In the genomic region with DNA sequence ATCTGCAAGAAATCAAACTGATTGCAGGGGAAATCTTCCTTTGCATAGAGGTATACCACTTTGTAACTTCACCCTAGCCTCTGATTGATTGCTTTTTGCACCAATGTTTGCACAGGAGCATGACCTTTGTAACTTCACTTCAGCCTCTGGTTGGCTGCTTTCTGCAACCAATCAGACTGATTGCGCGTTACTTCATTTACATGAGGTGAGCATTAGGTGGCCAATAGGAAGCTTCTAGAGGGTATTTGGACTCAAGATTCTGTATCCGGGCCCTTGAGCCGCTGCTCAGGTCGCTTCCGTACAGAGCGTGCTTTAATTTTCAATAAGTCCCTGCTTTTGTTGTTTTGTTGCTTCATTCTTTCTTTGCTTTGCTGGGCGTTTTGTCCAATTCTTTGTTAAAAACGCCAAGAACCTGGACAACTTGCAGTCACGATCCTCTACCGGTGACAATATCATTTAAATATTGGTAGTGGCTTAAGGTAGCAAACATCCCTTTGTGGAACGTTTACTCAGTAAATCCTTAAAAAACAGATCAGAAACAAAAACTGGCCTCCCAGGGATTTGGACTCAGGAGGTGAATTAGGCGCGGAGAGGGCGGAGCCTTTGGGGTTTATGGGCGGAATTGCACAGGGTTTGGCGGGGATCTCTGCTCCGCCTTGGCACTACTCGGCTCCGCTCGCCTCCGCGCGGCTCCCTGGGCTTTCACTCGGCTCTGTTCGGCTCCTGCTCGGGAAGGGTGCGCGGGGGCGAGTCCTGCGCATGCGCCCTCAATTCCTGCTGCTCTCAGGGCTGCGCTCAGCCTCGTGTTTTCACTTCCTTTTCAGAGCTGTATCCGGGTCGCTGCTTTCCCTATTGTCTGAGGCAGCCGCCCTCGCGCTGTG, we compare ENCODE assay signal across 8 cellular contexts. TPM values are rescaled to one million over a fixed set of nuclear protein-coding genes. Genes with fewer than 3 reads are reported as not detected.
DNase-seq lines count a peak whose midpoint lies in the region; ATAC-seq and TF ChIP-seq lines count a peak whose summit lies in the region.

A gene with protein sequence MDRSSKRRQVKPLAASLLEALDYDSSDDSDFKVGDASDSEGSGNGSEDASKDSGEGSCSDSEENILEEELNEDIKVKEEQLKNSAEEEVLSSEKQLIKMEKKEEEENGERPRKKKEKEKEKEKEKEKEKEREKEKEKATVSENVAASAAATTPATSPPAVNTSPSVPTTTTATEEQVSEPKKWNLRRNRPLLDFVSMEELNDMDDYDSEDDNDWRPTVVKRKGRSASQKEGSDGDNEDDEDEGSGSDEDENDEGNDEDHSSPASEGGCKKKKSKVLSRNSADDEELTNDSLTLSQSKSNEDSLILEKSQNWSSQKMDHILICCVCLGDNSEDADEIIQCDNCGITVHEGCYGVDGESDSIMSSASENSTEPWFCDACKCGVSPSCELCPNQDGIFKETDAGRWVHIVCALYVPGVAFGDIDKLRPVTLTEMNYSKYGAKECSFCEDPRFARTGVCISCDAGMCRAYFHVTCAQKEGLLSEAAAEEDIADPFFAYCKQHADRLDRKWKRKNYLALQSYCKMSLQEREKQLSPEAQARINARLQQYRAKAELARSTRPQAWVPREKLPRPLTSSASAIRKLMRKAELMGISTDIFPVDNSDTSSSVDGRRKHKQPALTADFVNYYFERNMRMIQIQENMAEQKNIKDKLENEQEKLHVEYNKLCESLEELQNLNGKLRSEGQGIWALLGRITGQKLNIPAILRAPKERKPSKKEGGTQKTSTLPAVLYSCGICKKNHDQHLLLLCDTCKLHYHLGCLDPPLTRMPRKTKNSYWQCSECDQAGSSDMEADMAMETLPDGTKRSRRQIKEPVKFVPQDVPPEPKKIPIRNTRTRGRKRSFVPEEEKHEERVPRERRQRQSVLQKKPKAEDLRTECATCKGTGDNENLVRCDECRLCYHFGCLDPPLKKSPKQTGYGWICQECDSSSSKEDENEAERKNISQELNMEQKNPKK (plus strand): TSS at position 812 of the 881 bp plus-strand sequence. CDS start 452 bp downstream, outside the sequence.

- peaks cover 13% of the 10 kb centered on the region for H3K4me1 ChIP-seq in testis

- peak within 1 kb of the TSS; percentile 94 for H3K27ac Mint-ChIP-seq in activated naive CD8-positive, alpha-beta T cell

- peaks cover 46% of the 10 kb centered on the region for H3K4me1 Mint-ChIP-seq in activated naive CD8-positive, alpha-beta T cell (ENCODE audit: low read depth)

- H3K4me3 ChIP-seq in testis, result peak within 1 kb of the TSS; percentile 74 to 78

- H3K4me3 Mint-ChIP-seq in activated naive CD8-positive, alpha-beta T cell, result peak within 1 kb of the TSS; percentile 94

- H3K36me3 ChIP-seq in testis (ENCODE audit: low read depth, missing control alignments), result no peaks in the 10 kb centered on the region

- H3K36me3 Mint-ChIP-seq in activated naive CD8-positive, alpha-beta T cell, result peaks cover 14% of the 10 kb centered on the region

- no peak for TF ChIP-seq POLR2A in testis (IDR thresholded peaks at IDR 0.05)

- POLR2A ChIA-PET in GM10248 (lab: Yijun Ruan, JAX), result interaction anchor here (2.7 kb wide), 1 partner anchor 33 kb away, joined by 8 read pairs; a partner anchor contains a TSS

- peaks cover 3% of the 10 kb centered on the region for H3K9me3 Mint-ChIP-seq in activated naive CD8-positive, alpha-beta T cell (ENCODE audit: low read depth)

- DNase-seq in GM10248 (ENCODE audit: extremely low spot score) (peak; percentile 97), NCI-H1105 (lab: John Stamatoyannopoulos, UW) (peak; percentile 98), SKM-1 treated with dmso at 0.1 percent for 144 hours (lab: John Stamatoyannopoulos, UW; ENCODE audit: unreplicated experiment) (peak; percentile 97), glomerular visceral epithelial cell (ENCODE audit: extremely low spot score) (peak; percentile 98), omental fat pad (ENCODE audit: low spot score) (peak; percentile 80), testis (peak; percentile 97)

- no peaks in the 10 kb centered on the region for H3K9me3 ChIP-seq in testis

- intact Hi-C loops in testis (cut with DNase I; ENCODE audit: low total_unique reads), result no loop called here

- ATAC-seq in HG02623 (IDR thresholded peaks at IDR 0.05; ENCODE audit: unreplicated experiment) (peak; percentile 96), omental fat pad (ENCODE audit: low FRiP score) (peak; percentile 100)

- H3K27me3 Mint-ChIP-seq in activated naive CD8-positive, alpha-beta T cell, result no peaks in the 10 kb centered on the region

- TF ChIP-seq CTCF in GM10248 (IDR thresholded peaks at IDR 0.05; ENCODE audit: control extremely low read depth, extremely low read depth, low read depth, missing control alignments), result no peak
- TF ChIP-seq CTCF in omental fat pad (IDR thresholded peaks at IDR 0.05), result no peak
- no peak for TF ChIP-seq CTCF in testis (IDR thresholded peaks at IDR 0.05)

- H3K27me3 ChIP-seq in testis, result no peaks in the 10 kb centered on the region

- CTCF ChIA-PET in GM10248 (lab: Yijun Ruan, JAX), result interaction anchor here (1.5 kb wide), 1 partner anchor 14 kb away, joined by 5 read pairs; no protein-coding TSS in a partner anchor

- peak within 1 kb of the TSS; percentile 46 to 86 for H3K27ac ChIP-seq in testis

- WGBS in testis, 2 donors, result 7 to 13% methylated on average over 39 of the region's 39 CpGs

RNA-seq across cellular contexts. Expression of the gene that starts here (rescaled TPM):
- total RNA-seq in omental fat pad (10 to 100 TPM; 23.2 to 46.8 (median 29.2) TPM), testis (10 to 100 TPM; 48.3 to 55.7 TPM)
- 11.2 TPM for polyA plus RNA-seq in testis (ENCODE audit: insufficient read depth, low read depth, low replicate concordance)

Comparison
In these comparisons a context has a peak if more than half of its experiments do, and no peak if none do; other contexts are left out.
1. Peak in every context shown above with its lines: DNase-seq, ATAC-seq, H3K4me3 ChIP-seq and H3K27ac ChIP-seq.